ENCODE assay signal across 1 cellular context in the genomic region with DNA sequence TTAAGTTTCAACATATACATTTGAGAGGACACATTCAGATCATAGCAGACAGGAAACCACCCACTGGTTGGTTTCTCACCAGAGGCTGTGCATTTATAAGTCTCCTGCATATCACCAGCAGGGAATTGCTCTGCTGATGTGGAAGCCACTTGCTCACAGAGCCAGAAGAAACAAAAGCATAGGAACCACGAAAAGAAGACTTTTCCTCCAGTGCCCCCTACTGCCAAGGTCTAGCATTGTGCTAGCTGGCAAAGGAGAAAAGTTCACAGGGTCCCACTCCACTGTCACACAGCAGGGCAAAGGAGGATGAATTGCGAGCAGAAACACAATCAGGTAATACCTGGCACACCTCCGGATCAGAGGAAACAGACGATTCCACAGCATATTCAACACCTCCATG.
TF ChIP-seq lines count a peak whose summit lies in the region.

No MANE protein-coding gene starts in this region.

TF ChIP-seq in H1, 55 proteins besides CTCF, POLR2A, EP300 and RAD21:
- TF ChIP-seq CTBP2 (IDR thresholded peaks at IDR 0.05; ENCODE audit: borderline replicate concordance, insufficient read depth, insufficient read length, low read length), result no peak
- TF ChIP-seq SP4 (IDR thresholded peaks at IDR 0.05; ENCODE audit: low read length), result no peak
- TF ChIP-seq POLR2AphosphoS5 (IDR thresholded peaks at IDR 0.05; ENCODE audit: low read depth, low read length), result no peak
- TF ChIP-seq SP1 (IDR thresholded peaks at IDR 0.05; ENCODE audit: low read depth, low read length), result no peak
- TF ChIP-seq SP2 (IDR thresholded peaks at IDR 0.05; ENCODE audit: low read length), result no peak
- TF ChIP-seq BCL11A (IDR thresholded peaks at IDR 0.05; ENCODE audit: low read depth in 2 of 2, low read length in 2 of 2), result no peak
- TF ChIP-seq CBX8 (IDR thresholded peaks at IDR 0.05; ENCODE audit: borderline replicate concordance, low read depth, low read length), result no peak
- TF ChIP-seq FOSL1 (IDR thresholded peaks at IDR 0.05; ENCODE audit: insufficient read depth, low read depth, low read length), result no peak
- no peak for TF ChIP-seq CHD1 (IDR thresholded peaks at IDR 0.05; ENCODE audit: low read depth, low read length)
- no peak for TF ChIP-seq SIRT6 (IDR thresholded peaks at IDR 0.05; ENCODE audit: low read length)
- TF ChIP-seq, protein P1, sequence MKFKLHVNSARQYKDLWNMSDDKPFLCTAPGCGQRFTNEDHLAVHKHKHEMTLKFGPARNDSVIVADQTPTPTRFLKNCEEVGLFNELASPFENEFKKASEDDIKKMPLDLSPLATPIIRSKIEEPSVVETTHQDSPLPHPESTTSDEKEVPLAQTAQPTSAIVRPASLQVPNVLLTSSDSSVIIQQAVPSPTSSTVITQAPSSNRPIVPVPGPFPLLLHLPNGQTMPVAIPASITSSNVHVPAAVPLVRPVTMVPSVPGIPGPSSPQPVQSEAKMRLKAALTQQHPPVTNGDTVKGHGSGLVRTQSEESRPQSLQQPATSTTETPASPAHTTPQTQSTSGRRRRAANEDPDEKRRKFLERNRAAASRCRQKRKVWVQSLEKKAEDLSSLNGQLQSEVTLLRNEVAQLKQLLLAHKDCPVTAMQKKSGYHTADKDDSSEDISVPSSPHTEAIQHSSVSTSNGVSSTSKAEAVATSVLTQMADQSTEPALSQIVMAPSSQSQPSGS (IDR thresholded peaks at IDR 0.05; ENCODE audit: low read length), result no peak
- no peak for TF ChIP-seq BACH1 (IDR thresholded peaks at IDR 0.05; ENCODE audit: low read length)
- no peak for TF ChIP-seq TEAD4 (IDR thresholded peaks at IDR 0.05; ENCODE audit: low read depth, low read length)
- TF ChIP-seq SUZ12 (IDR thresholded peaks at IDR 0.05; ENCODE audit: low read length), result no peak
- no peak for TF ChIP-seq GTF2F1 (IDR thresholded peaks at IDR 0.05; ENCODE audit: borderline replicate concordance, low read depth, low read length)
- no peak for TF ChIP-seq ZNF274 (IDR thresholded peaks at IDR 0.05; ENCODE audit: borderline replicate concordance, extremely low read depth, low read length)
TF ChIP-seq in H1: peak in this region for 0.
